24 cellular contexts compared by ENCODE assay signal in the genomic region with DNA sequence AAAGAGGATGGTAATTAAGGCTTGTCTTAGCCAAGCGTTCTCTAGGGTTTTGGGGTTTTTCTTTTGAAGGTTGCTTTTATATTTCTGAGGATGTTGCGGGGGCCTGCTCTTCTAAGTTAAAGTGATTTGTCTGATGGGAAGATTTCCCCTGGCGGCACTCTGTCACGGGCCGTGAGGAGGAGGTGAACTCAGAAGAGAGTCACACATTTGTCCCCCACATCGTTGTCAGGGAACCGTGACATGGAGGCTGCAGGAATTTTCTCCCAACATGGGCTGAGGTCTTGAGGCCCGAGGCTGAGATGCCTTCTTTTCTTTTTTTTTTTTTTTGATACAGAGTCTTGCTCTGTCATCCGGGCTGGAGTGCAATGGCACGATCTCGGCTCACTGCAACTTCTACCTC.
"Had no signal": no experiment of that assay in that cellular context is flagged by ENCODE, and none has a peak within 500 bp of the region (broad histone marks: within the 10 kb centered on the region; RNA-seq: fewer than 3 reads in every experiment).

No MANE protein-coding gene starts in this region.

- H3K36me3 ChIP-seq: suprapubic skin, uterus had no signal

- H3K27ac Mint-ChIP-seq: immature natural killer cell; natural killer cell; stimulated activated naive CD8-positive, alpha-beta T cell treated with anti-CD3 and anti-CD28 coated beads, Interleukin-15, amount 100 ng/mL, for 72 hours had no signal

- H3K4me3 ChIP-seq: coronary artery, esophagus muscularis mucosa, gastroesophageal sphincter, left ventricle myocardium inferior, lower lobe of right lung, psoas muscle, smooth muscle cell, suprapubic skin, uterus had no signal

- H3K4me1 ChIP-seq: foreskin keratinocyte, gastroesophageal sphincter, psoas muscle, uterus had no signal

- H3K9me3 Mint-ChIP-seq: immature natural killer cell; natural killer cell; stimulated activated naive CD8-positive, alpha-beta T cell treated with anti-CD3 and anti-CD28 coated beads, Interleukin-15, amount 100 ng/mL, for 72 hours had no signal

- H3K4me2 ChIP-seq: smooth muscle cell had no signal

- H3K27me3 ChIP-seq: esophagus muscularis mucosa, foreskin keratinocyte, gastroesophageal sphincter, uterus had no signal

- H3K4me1 Mint-ChIP-seq: stimulated activated naive CD8-positive, alpha-beta T cell treated with anti-CD3 and anti-CD28 coated beads, Interleukin-15, amount 100 ng/mL, for 72 hours had no signal

- H3K36me3 Mint-ChIP-seq: immature natural killer cell, natural killer cell had no signal

- H3K27ac ChIP-seq: coronary artery, esophagus muscularis mucosa, foreskin keratinocyte, left ventricle myocardium inferior, psoas muscle, suprapubic skin, uterus had no signal

- H3K9me3 ChIP-seq: esophagus muscularis mucosa, gastroesophageal sphincter, left ventricle myocardium inferior, lower lobe of right lung, psoas muscle, suprapubic skin, uterus had no signal

- DNase-seq: dermis blood vessel endothelial cell; effector memory CD4-positive, alpha-beta T cell; foreskin keratinocyte; immature natural killer cell; islet precursor cell; kidney glomerular epithelial cell; left colon; left ventricle myocardium inferior; lower lobe of right lung; natural killer cell; psoas muscle; retina; stimulated activated CD4-positive, alpha-beta T cell treated with anti-CD3 and anti-CD28 coated beads, Interleukin-12 subunit alpha, Interleukin-12 subunit beta, amount 100 ng/mL, for 4 hours; stimulated activated CD4-positive, alpha-beta T cell treated with anti-CD3 and anti-CD28 coated beads, Interleukin-1b, Interleukin-23, amount 100 ng/mL, for 48 hours; stimulated activated CD4-positive, alpha-beta T cell treated with anti-CD3 and anti-CD28 coated beads, Interleukin-4, amount 100 ng/mL, for 1 hour; stimulated activated CD8-positive, alpha-beta memory T cell treated with anti-CD3 and anti-CD28 coated beads, Interleukin-4, amount 100 ng/mL, for 48 hours; stimulated activated naive CD4-positive, alpha-beta T cell; stimulated activated naive CD8-positive, alpha-beta T cell treated with anti-CD3 and anti-CD28 coated beads, Interleukin-15, amount 100 ng/mL, for 72 hours; uterus had no signal

- H3K4me3 Mint-ChIP-seq: immature natural killer cell; natural killer cell; stimulated activated naive CD8-positive, alpha-beta T cell treated with anti-CD3 and anti-CD28 coated beads, Interleukin-15, amount 100 ng/mL, for 72 hours had no signal
